12 cellular contexts compared by ENCODE assay signal in genomic region chr5:143094087-143094511, GRCh38.
DNase-seq lines count a peak whose midpoint lies in the region; ATAC-seq and TF ChIP-seq lines count a peak whose summit lies in the region.
"Had no signal": no experiment of that assay in that cellular context is flagged by ENCODE, and none has a peak within 500 bp of the region (broad histone marks: within the 10 kb centered on the region; RNA-seq: fewer than 3 reads in every experiment).

No MANE protein-coding gene starts in this region.

- no peak for TF ChIP-seq EP300 in ovary (IDR thresholded peaks at IDR 0.05)

- H3K4me3 ChIP-seq in GM12875 (ENCODE audit: low read depth, low read length), result no peak overlapping the region
- no peak overlapping the region for H3K4me3 ChIP-seq in SJSA1
- peak overlapping the region; percentile 28 for H3K4me3 ChIP-seq in fibroblast of the aortic adventitia (ENCODE audit: low read depth, low read length)
- H3K4me3 ChIP-seq in ovary, result no peak overlapping the region

- H3K4me1 ChIP-seq in SJSA1 (replicated peaks) (no peaks in the 10 kb centered on the region; the same call in 1 of the 2 replicates), ovary (ENCODE audit: insufficient read depth) (no peaks in the 10 kb centered on the region)

- WGBS in ovary, 3 donors, result 49 to 61% (median 50%) methylated on average over 16 of the region's 16 CpGs

- H3K36me3 ChIP-seq in SJSA1, result no peaks in the 10 kb centered on the region
- H3K36me3 ChIP-seq in ovary, result no peaks in the 10 kb centered on the region

- 0 out of 2 replicates have a peak, but pooled peaks have one; percentile 4 for TF ChIP-seq CTCF in GM12875 (IDR thresholded peaks at IDR 0.05; ENCODE audit: borderline replicate concordance, insufficient read depth, low read depth, low read length)
- peak; percentile 6 for TF ChIP-seq CTCF in fibroblast of the aortic adventitia (IDR thresholded peaks at IDR 0.05; ENCODE audit: insufficient read depth, low read length)
- TF ChIP-seq CTCF in ovary (IDR thresholded peaks at IDR 0.05), result no peak

- intact Hi-C loops in ovary (cut with DNase I), result no loop called here

- ATAC-seq in HG03159 (IDR thresholded peaks at IDR 0.05; ENCODE audit: unreplicated experiment) (no peak), GM18868 (IDR thresholded peaks at IDR 0.05; ENCODE audit: unreplicated experiment) (no peak)

- TF ChIP-seq POLR2A in ovary (IDR thresholded peaks at IDR 0.05), result no peak

- peak; percentile 28 to 60 for DNase-seq in SJSA1 (ENCODE audit: low read depth in 1 of 2, low spot score in 2 of 2)
- peak; percentile 50 for DNase-seq in fibroblast of the aortic adventitia (ENCODE audit: low read depth)
- peak in 4 of 5 donors; percentile 18 to 40 (median 25) for DNase-seq in ovary
- no peak for DNase-seq in middle frontal gyrus (ENCODE audit: extremely low spot score, low spot score)
- no peak for DNase-seq in midbrain (lab: John Stamatoyannopoulos, UW)
- DNase-seq: activated CD4-positive, alpha-beta T cell treated with anti-CD3 and anti-CD28 coated beads, Interleukin-2, amount 50 U/mL, for 48 hours; effector CD4-positive, alpha-beta T cell; NCI-H1417 treated with DMSO at 0.1 percent for 48 hours had no signal

- H3K9me3 ChIP-seq in SJSA1 (replicated peaks) (no peaks in the 10 kb centered on the region), ovary (no peaks in the 10 kb centered on the region)

- H3K27me3 ChIP-seq in SJSA1 (replicated peaks) (no peaks in the 10 kb centered on the region), ovary (no peaks in the 10 kb centered on the region)

- H3K27ac ChIP-seq in SJSA1 (no peak overlapping the region), ovary (no peak overlapping the region)
- H3K27ac ChIP-seq: RWPE1 had no signal

Comparison
In these comparisons a context has a peak if more than half of its experiments do, and no peak if none do; other contexts are left out.
1. CTCF ChIP-seq: peak in GM12875 (single experiment) and fibroblast of the aortic adventitia (single experiment); none in ovary (0 of 3).
2. DNase-seq: peak in SJSA1 (2 of 2), fibroblast of the aortic adventitia (single experiment) and ovary (4 of 5); none in middle frontal gyrus (single experiment) and midbrain (single experiment).